ENCODE assay signal across 13 cellular contexts in genomic region chr2:43324589-43325447, GRCh38.
DNase-seq lines count a peak whose midpoint lies in the region; ATAC-seq and TF ChIP-seq lines count a peak whose summit lies in the region.
"Had no signal": no experiment of that assay in that cellular context is flagged by ENCODE, and none has a peak within 500 bp of the region (broad histone marks: within the 10 kb centered on the region; RNA-seq: fewer than 3 reads in every experiment).

No MANE protein-coding gene starts in this region.

- DNase-seq in astrocyte of the hippocampus (ENCODE audit: low read depth, low spot score) (peak; percentile 32), right cardiac atrium (peak; percentile 29 to 86 (median 68)), prostate gland (ENCODE audit: low spot score) (no peak), upper lobe of right lung (no peak)
- DNase-seq: activated T-cell treated with anti-CD3 and anti-CD28 coated beads for 4 hours; CD4-positive, alpha-beta T cell; NCI-H1436 treated with DMSO at 0.1 percent for 48 hours; NCI-H526; SIG-M5; stimulated activated naive B cell treated with anti-CD40 and anti-IgM and Interleukin-4, amounts not matched to agents 10 μg/mL and 1 μg/mL and 100 μg/mL, for 72 hours had no signal

- no peaks in the 10 kb centered on the region for H3K36me3 ChIP-seq in prostate gland
- peaks cover under 1% of the 10 kb centered on the region for H3K36me3 ChIP-seq in upper lobe of right lung

- ATAC-seq in right cardiac atrium (peak; percentile 47 to 61), upper lobe of right lung (peak; percentile 20), GM21619 (IDR thresholded peaks at IDR 0.05; ENCODE audit: unreplicated experiment) (no peak), HG03025 (IDR thresholded peaks at IDR 0.05; ENCODE audit: low FRiP score, unreplicated experiment) (no peak), HG03571 (IDR thresholded peaks at IDR 0.05; ENCODE audit: unreplicated experiment) (no peak)
- ATAC-seq: stimulated activated naive B cell treated with anti-CD40 and anti-IgM and Interleukin-4, amounts not matched to agents 10 μg/mL and 1 μg/mL and 100 μg/mL, for 72 hours had no signal

- intact Hi-C loops in right cardiac atrium (cut with DNase I), result no loop called here
- intact Hi-C loops in prostate gland (cut with DNase I), result no loop called here
- intact Hi-C loops in upper lobe of right lung (cut with DNase I), result no loop called here

- H3K4me1 ChIP-seq in right cardiac atrium (ENCODE audit: control insufficient read depth, insufficient read depth, low read length) (peaks cover 6% of the 10 kb centered on the region), prostate gland (replicated peaks) (peaks cover 13% of the 10 kb centered on the region), upper lobe of right lung (peaks cover 13% of the 10 kb centered on the region)

- H3K9me3 ChIP-seq in right cardiac atrium (ENCODE audit: control insufficient read depth, low read length) (no peaks in the 10 kb centered on the region), prostate gland (no peaks in the 10 kb centered on the region), upper lobe of right lung (no peaks in the 10 kb centered on the region)

- H3K27me3 ChIP-seq in right cardiac atrium (ENCODE audit: control insufficient read depth, insufficient read depth), result no peaks in the 10 kb centered on the region
- H3K27me3 ChIP-seq in prostate gland (replicated peaks; ENCODE audit: insufficient read depth), result no peaks in the 10 kb centered on the region
- no peaks in the 10 kb centered on the region for H3K27me3 ChIP-seq in upper lobe of right lung

- no peak for TF ChIP-seq CTCF in prostate gland (IDR thresholded peaks at IDR 0.05)
- TF ChIP-seq CTCF in upper lobe of right lung (IDR thresholded peaks at IDR 0.05), result no peak

- TF ChIP-seq POLR2A in prostate gland (IDR thresholded peaks at IDR 0.05), result no peak

- H3K4me3 ChIP-seq in right cardiac atrium (ENCODE audit: low read length) (no peak overlapping the region), prostate gland (no peak overlapping the region), upper lobe of right lung (no peak overlapping the region)

- H3K27ac ChIP-seq in right cardiac atrium (ENCODE audit: low read length) (peak overlapping the region; percentile 88), prostate gland (peak overlapping the region; percentile 50 to 55), upper lobe of right lung (peak overlapping the region; percentile 70)

- WGBS in right cardiac atrium, result 45% methylated on average over 8 of the region's 8 CpGs
- 46% methylated on average over 8 of the region's 8 CpGs for WGBS in prostate gland

Comparison
In these comparisons a context has a peak if more than half of its experiments do, and no peak if none do; other contexts are left out.
1. DNase-seq: peak in astrocyte of the hippocampus (single experiment) and right cardiac atrium (3 of 3); none in prostate gland (single experiment) and upper lobe of right lung (single experiment).
2. ATAC-seq: peak in right cardiac atrium (2 of 2) and upper lobe of right lung (single experiment); none in GM21619 (single experiment), HG03025 (single experiment) and HG03571 (single experiment).
3. Peak in every context shown above with its lines, with median percentiles within 50 percentile points of each other: H3K27ac ChIP-seq.